Comparison of ENCODE assay signal across 16 cellular contexts in genomic region chr7:29976265-29976664, GRCh38. TPM values are rescaled to one million over a fixed set of nuclear protein-coding genes. Genes with fewer than 3 reads are reported as not detected.
DNase-seq lines count a peak whose midpoint lies in the region; ATAC-seq and TF ChIP-seq lines count a peak whose summit lies in the region.
"Had no signal": no experiment of that assay in that cellular context is flagged by ENCODE, and none has a peak within 500 bp of the region (broad histone marks: within the 10 kb centered on the region; RNA-seq: fewer than 3 reads in every experiment).

No MANE protein-coding gene starts in this region.

- H3K4me3 Mint-ChIP-seq in activated naive CD8-positive, alpha-beta T cell treated with anti-CD3 and anti-CD28 coated beads, Interleukin-2, amount 50 U/mL, for 24 hours = no peak overlapping the region
- H3K4me3 Mint-ChIP-seq: activated naive CD8-positive, alpha-beta T cell treated with anti-CD3 and anti-CD28 coated beads for 36 hours; activated T-helper 1 cell treated with anti-CD3 and anti-CD28 coated beads, Interleukin-12 subunit alpha, Interleukin-12 subunit beta, Interleukin-2, Interleukin-4 antibody, amounts not matched to agents 30 ng/mL and 10 ng/mL and 1 ng/mL, durations not matched to agents 14 hours and 24 hours and 36 hours; HFFc6 had no signal

- no peak for TF ChIP-seq POLR2A in sigmoid colon (IDR thresholded peaks at IDR 0.05)

- H3K9me3 Mint-ChIP-seq in activated naive CD8-positive, alpha-beta T cell treated with anti-CD3 and anti-CD28 coated beads, Interleukin-2, amount 50 U/mL, for 24 hours = no peaks in the 10 kb centered on the region
- H3K9me3 Mint-ChIP-seq: activated naive CD8-positive, alpha-beta T cell treated with anti-CD3 and anti-CD28 coated beads for 36 hours; activated T-helper 1 cell treated with anti-CD3 and anti-CD28 coated beads, Interleukin-12 subunit alpha, Interleukin-12 subunit beta, Interleukin-2, Interleukin-4 antibody, amounts not matched to agents 30 ng/mL and 10 ng/mL and 1 ng/mL, durations not matched to agents 14 hours and 24 hours and 36 hours; HFFc6 had no signal

- H3K4me1 ChIP-seq in left ventricle myocardium inferior (peaks cover 17% of the 10 kb centered on the region), sigmoid colon (peaks cover 0 to 26% (median 18%) of the 10 kb centered on the region in 4 donors)
- H3K4me1 ChIP-seq: SJSA1 had no signal

- ATAC-seq in activated naive CD8-positive, alpha-beta T cell treated with anti-CD3 and anti-CD28 coated beads, Interleukin-2, amount 50 U/mL, for 24 hours = no peak

- H3K36me3 ChIP-seq in left ventricle myocardium inferior (no peaks in the 10 kb centered on the region), sigmoid colon (no peaks in the 10 kb centered on the region)
- H3K36me3 ChIP-seq: pancreas, thoracic aorta had no signal

- H3K27ac ChIP-seq in caudate nucleus (ENCODE audit: low read depth, low read length) (peak overlapping the region; percentile 67), left ventricle myocardium inferior (replicated peaks) (peak overlapping the region; percentile 44), sigmoid colon (peak overlapping the region; percentile 44 to 65 (median 57))
- H3K27ac ChIP-seq: pancreas, SJSA1, thoracic aorta had no signal

- WGBS in sigmoid colon, 2 donors = 83 to 84% methylated on average over 4 of the region's 4 CpGs

- no peak for TF ChIP-seq EP300 in sigmoid colon (IDR thresholded peaks at IDR 0.05)

- intact Hi-C loops in left ventricle myocardium inferior (cut with micrococcal nuclease) (no loop called here), sigmoid colon (cut with DNase I) (no loop called here)

- no peaks in the 10 kb centered on the region for H3K27me3 Mint-ChIP-seq in activated naive CD8-positive, alpha-beta T cell treated with anti-CD3 and anti-CD28 coated beads, Interleukin-2, amount 50 U/mL, for 24 hours
- H3K27me3 Mint-ChIP-seq: activated naive CD8-positive, alpha-beta T cell treated with anti-CD3 and anti-CD28 coated beads for 36 hours had no signal

- H3K36me3 Mint-ChIP-seq in activated naive CD8-positive, alpha-beta T cell treated with anti-CD3 and anti-CD28 coated beads, Interleukin-2, amount 50 U/mL, for 24 hours (ENCODE audit: low read depth) = no peaks in the 10 kb centered on the region
- H3K36me3 Mint-ChIP-seq: activated naive CD8-positive, alpha-beta T cell treated with anti-CD3 and anti-CD28 coated beads for 36 hours had no signal

- TF ChIP-seq CTCF in AG10803 (conservative IDR thresholded peaks at IDR 0.05; ENCODE audit: low read length) (no peak), left ventricle myocardium inferior (IDR thresholded peaks at IDR 0.05; ENCODE audit: borderline replicate concordance) (no peak), sigmoid colon (IDR thresholded peaks at IDR 0.05) (no peak)

- no peaks in the 10 kb centered on the region for H3K9me3 ChIP-seq in left ventricle myocardium inferior (replicated peaks)
- no peaks in the 10 kb centered on the region for H3K9me3 ChIP-seq in sigmoid colon
- H3K9me3 ChIP-seq: pancreas, SJSA1, thoracic aorta had no signal

- no peaks in the 10 kb centered on the region for H3K27me3 ChIP-seq in left ventricle myocardium inferior (ENCODE audit: low read depth)
- H3K27me3 ChIP-seq in sigmoid colon = no peaks in the 10 kb centered on the region
- H3K27me3 ChIP-seq: pancreas, SJSA1 had no signal

- H3K4me3 ChIP-seq in AG10803 (ENCODE audit: low read length) (peak overlapping the region; percentile 4; the same call in 1 of the 2 replicates), left ventricle myocardium inferior (no peak overlapping the region), sigmoid colon (no peak overlapping the region)
- H3K4me3 ChIP-seq: pancreas, SJSA1, thoracic aorta had no signal

- DNase-seq in AG10803 (ENCODE audit: low read depth) = peak; percentile 42
- no peak for DNase-seq in caudate nucleus (lab: John Stamatoyannopoulos, UW)
- no peak for DNase-seq in left ventricle myocardium inferior
- DNase-seq in sigmoid colon = no peak
- DNase-seq in NCI-H748 treated with DMSO at 0.1 percent for 48 hours (lab: John Stamatoyannopoulos, UW) = no peak
- no peak for DNase-seq in SIG-M5 (lab: John Stamatoyannopoulos, UW)
- no peak for DNase-seq in activated naive CD8-positive, alpha-beta T cell treated with anti-CD3 and anti-CD28 coated beads, Interleukin-2, amount 50 U/mL, for 24 hours
- no peak for DNase-seq in DMS114 treated with DMSO at 0.1 percent for 48 hours (lab: John Stamatoyannopoulos, UW; ENCODE audit: unreplicated experiment)
- DNase-seq: activated naive CD8-positive, alpha-beta T cell treated with anti-CD3 and anti-CD28 coated beads for 36 hours; central memory CD4-positive, alpha-beta T cell; HFFc6; pancreas; stimulated activated CD4-positive, alpha-beta T cell treated with anti-CD3 and anti-CD28 coated beads, Interleukin-4, amount 100 ng/mL, for 4 hours had no signal

- H3K27ac Mint-ChIP-seq in activated naive CD8-positive, alpha-beta T cell treated with anti-CD3 and anti-CD28 coated beads, Interleukin-2, amount 50 U/mL, for 24 hours = no peak overlapping the region
- H3K27ac Mint-ChIP-seq: activated naive CD8-positive, alpha-beta T cell treated with anti-CD3 and anti-CD28 coated beads for 36 hours; activated T-helper 1 cell treated with anti-CD3 and anti-CD28 coated beads, Interleukin-12 subunit alpha, Interleukin-12 subunit beta, Interleukin-2, Interleukin-4 antibody, amounts not matched to agents 30 ng/mL and 10 ng/mL and 1 ng/mL, durations not matched to agents 14 hours and 24 hours and 36 hours had no signal

- no peaks in the 10 kb centered on the region for H3K4me1 Mint-ChIP-seq in activated naive CD8-positive, alpha-beta T cell treated with anti-CD3 and anti-CD28 coated beads, Interleukin-2, amount 50 U/mL, for 24 hours

RNA-seq across cellular contexts. Expression of gene SCRN1, which starts 13.3 kb away (rescaled TPM):
- total RNA-seq in left ventricle myocardium inferior = 13.4 TPM
- total RNA-seq in sigmoid colon = 10 to 100 TPM; 44.5 to 55.0 (median 51.0) TPM
- polyA plus RNA-seq in sigmoid colon = 10 to 100 TPM in 1 of 3 donors, 1 to 10 TPM in 2; 5.1 to 12.8 (median 9.0) TPM

RNA-seq across cellular contexts. Expression of gene FKBP14, which starts 50.2 kb away (rescaled TPM):
- 12.0 TPM for total RNA-seq in left ventricle myocardium inferior
- total RNA-seq in sigmoid colon = 10 to 100 TPM in 2 of 4 donors, 1 to 10 TPM in 2; 6.3 to 11.4 (median 9.4) TPM
- 1 to 10 TPM; 1.8 to 4.0 (median 2.4) TPM for polyA plus RNA-seq in sigmoid colon

RNA-seq across cellular contexts. Expression of gene PLEKHA8, which starts 51.9 kb away (rescaled TPM):
- total RNA-seq in left ventricle myocardium inferior (3.3 TPM), sigmoid colon (10 to 100 TPM in 2 of 4 donors, 1 to 10 TPM in 2; 7.7 to 12.2 (median 9.1) TPM)
- polyA plus RNA-seq in sigmoid colon = 1 to 10 TPM; 3.2 to 5.2 (median 4.8) TPM
